Comparison of ENCODE assay signal across 8 cellular contexts in genomic region chr18:24544141-24544498, GRCh38.
A peak's percentile ranks its signal among the peaks of the same experiment; 100 is the strongest.
DNase-seq lines count a peak whose midpoint lies in the region; ATAC-seq and TF ChIP-seq lines count a peak whose summit lies in the region.

No MANE protein-coding gene starts in this region.

- no peaks in the 10 kb centered on the region for H4K20me1 ChIP-seq in GM23248 (ENCODE audit: insufficient read depth)

- intact Hi-C loops in Panc1 (cut with micrococcal nuclease; ENCODE audit: unreplicated experiment) = loop anchor here (1.0 to 2.0 kb wide), 2 partner anchors 55 to 182 kb away; no protein-coding TSS in a partner anchor

- H3K27me3 ChIP-seq in GM23248 (replicated peaks; ENCODE audit: insufficient read depth) = no peaks in the 10 kb centered on the region; the same call in 1 of the 2 replicates
- no peaks in the 10 kb centered on the region; the same call in none of the 2 replicates for H3K27me3 ChIP-seq in Panc1 (ENCODE audit: control insufficient read depth, insufficient read depth, low read length)

- 7 to 8% methylated on average over 2 of the region's 2 CpGs for WGBS in GM23248 (ENCODE audit: low coverage in 1 of 2, low lambda C conversion rate in 2 of 2, missing lambda C conversion rate in 2 of 2), 2 experiments

- H3K27ac ChIP-seq in 22Rv1 = no peak overlapping the region
- H3K27ac ChIP-seq in GM23248 = no peak overlapping the region
- no peak overlapping the region for H3K27ac ChIP-seq in Panc1 (ENCODE audit: low read length)

- in situ Hi-C loops in GM23248 (cut with MboI) (no loop called here), Panc1 (cut with HindIII; ENCODE audit: low pct_unique_long_range_greater_than_20kb, low sequenced_read_pairs) (no loop called here)

- H3K9me3 ChIP-seq in GM23248 (ENCODE audit: low read depth) (no peaks in the 10 kb centered on the region), Panc1 (ENCODE audit: control insufficient read depth, insufficient read depth, low read depth, low read length) (no peaks in the 10 kb centered on the region)

- H3K4me3 ChIP-seq in GM23248 (no peak overlapping the region), Panc1 (ENCODE audit: low read depth in 2 of 2, low read length in 2 of 2) (no peak overlapping the region)

- H3K36me3 ChIP-seq in GM23248 (ENCODE audit: low read depth) = no peaks in the 10 kb centered on the region
- no peaks in the 10 kb centered on the region for H3K36me3 ChIP-seq in Panc1 (ENCODE audit: control insufficient read depth, insufficient read depth, low read length)

- H3K4me2 ChIP-seq in GM23248 (ENCODE audit: unreplicated experiment) = no peak overlapping the region

- DNase-seq in GM23248 (peak; percentile 62), Panc1 (ENCODE audit: low read depth, low spot score) (no peak), globus pallidus (ENCODE audit: low spot score) (peak; percentile 17), NCI-H2107 treated with DMSO at 0.1 percent for 48 hours (lab: John Stamatoyannopoulos, UW; ENCODE audit: unreplicated experiment) (no peak), OCI-M2 (lab: John Stamatoyannopoulos, UW; ENCODE audit: unreplicated experiment) (no peak), activated T-cell treated with anti-CD3 and anti-CD28 coated beads for 4 hours (no peak)
- no peak for DNase-seq in activated naive CD4-positive, alpha-beta T cell treated with anti-CD3 and anti-CD28 coated beads, Interleukin-2, amount 50 U/mL, for 16 hours

- no peaks in the 10 kb centered on the region for H3K79me2 ChIP-seq in GM23248 (ENCODE audit: insufficient read depth)

- H3K9ac ChIP-seq in GM23248 = no peak overlapping the region

- H2AFZ ChIP-seq in GM23248 = no peak overlapping the region

- POLR2A ChIA-PET in Panc1 (lab: Charles Lee) = no interaction called here

- no peaks in the 10 kb centered on the region for H3K9me2 ChIP-seq in GM23248 (ENCODE audit: insufficient read depth)

- peak; percentile 66 for TF ChIP-seq CTCF in 22Rv1 (IDR thresholded peaks at IDR 0.05)
- TF ChIP-seq CTCF in Panc1 (IDR thresholded peaks at IDR 0.05) = peak; percentile 71

- BruUV-seq in Panc1 (replicated peaks; lab: Mats Ljungman, UMichigan) = no TSS peak

- ATAC-seq in Panc1 = peak; percentile 78

- no peaks in the 10 kb centered on the region for H3F3A ChIP-seq in GM23248 (ENCODE audit: insufficient read depth)

- H3K4me1 ChIP-seq in GM23248 (ENCODE audit: insufficient read depth) (no peaks in the 10 kb centered on the region), Panc1 (ENCODE audit: control insufficient read depth, insufficient read depth, low read length) (no peaks in the 10 kb centered on the region)

- CTCF ChIA-PET in Panc1 (lab: Charles Lee) = interaction anchor here (0.7 to 1.3 kb wide), 3 partner anchors 127 to 1080 kb away, joined by 3 to 14 read pairs (median 8); no protein-coding TSS in a partner anchor

Comparison
In these comparisons a context has a peak if more than half of its experiments do, and no peak if none do; other contexts are left out.
1. DNase-seq: peak in GM23248 (single experiment) and globus pallidus (single experiment); none in Panc1 (single experiment), NCI-H2107 treated with DMSO at 0.1 percent for 48 hours (single experiment), OCI-M2 (single experiment), activated T-cell treated with anti-CD3 and anti-CD28 coated beads for 4 hours (single experiment) and activated naive CD4-positive, alpha-beta T cell treated with anti-CD3 and anti-CD28 coated beads, Interleukin-2, amount 50 U/mL, for 16 hours (single experiment).